Comparison of ENCODE assay signal across 1 cellular context in genomic region chr7:48046458-48046857, GRCh38.
TF ChIP-seq lines count a peak whose summit lies in the region.

No MANE protein-coding gene starts in this region.

TF ChIP-seq in IMR-90, 13 proteins besides CTCF, POLR2A, EP300 and RAD21:
- TF ChIP-seq ELK1 (IDR thresholded peaks at IDR 0.05; ENCODE audit: borderline replicate concordance, low read depth, low read length) (no peak), NFE2L2 (IDR thresholded peaks at IDR 0.05; ENCODE audit: low read depth, low read length) (no peak), MAFK (IDR thresholded peaks at IDR 0.05; ENCODE audit: low read depth, low read length) (no peak), MAZ (IDR thresholded peaks at IDR 0.05; ENCODE audit: borderline replicate concordance, low read depth, low read length) (no peak), SMC3 (IDR thresholded peaks at IDR 0.05; ENCODE audit: low read depth, low read length) (no peak), RCOR1 (IDR thresholded peaks at IDR 0.05; ENCODE audit: insufficient replicate concordance, low read length) (no peak), MXI1 (IDR thresholded peaks at IDR 0.05; ENCODE audit: borderline replicate concordance, low read depth, low read length) (no peak), RFX5 (IDR thresholded peaks at IDR 0.05; ENCODE audit: low read depth, low read length) (no peak), CEBPB (IDR thresholded peaks at IDR 0.05; ENCODE audit: low read depth, low read length) (no peak), CHD1 (IDR thresholded peaks at IDR 0.05; ENCODE audit: low read depth, low read length) (no peak), FOS (IDR thresholded peaks at IDR 0.05; ENCODE audit: low read depth, low read length) (no peak), BHLHE40 (IDR thresholded peaks at IDR 0.05; ENCODE audit: low read depth, low read length) (no peak)
- TF ChIP-seq, protein P1, sequence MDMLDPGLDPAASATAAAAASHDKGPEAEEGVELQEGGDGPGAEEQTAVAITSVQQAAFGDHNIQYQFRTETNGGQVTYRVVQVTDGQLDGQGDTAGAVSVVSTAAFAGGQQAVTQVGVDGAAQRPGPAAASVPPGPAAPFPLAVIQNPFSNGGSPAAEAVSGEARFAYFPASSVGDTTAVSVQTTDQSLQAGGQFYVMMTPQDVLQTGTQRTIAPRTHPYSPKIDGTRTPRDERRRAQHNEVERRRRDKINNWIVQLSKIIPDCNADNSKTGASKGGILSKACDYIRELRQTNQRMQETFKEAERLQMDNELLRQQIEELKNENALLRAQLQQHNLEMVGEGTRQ (IDR thresholded peaks at IDR 0.05; ENCODE audit: low read depth, low read length): no peak
